ENCODE assay signal across 1 cellular context in genomic region chr6:83417880-83418663, GRCh38.
A peak's percentile ranks its signal among the peaks of the same experiment; 100 is the strongest.
TF ChIP-seq lines count a peak whose summit lies in the region.

No MANE protein-coding gene starts in this region.

TF ChIP-seq in HEK293, 187 proteins besides CTCF, POLR2A, EP300 and RAD21 (continued from another document):
- no peak for TF ChIP-seq ZSCAN18 (tag by site-specific recombination; IDR thresholded peaks at IDR 0.05)
- TF ChIP-seq ZNF37A (tag by site-specific recombination; IDR thresholded peaks at IDR 0.05): no peak
- TF ChIP-seq PRDM10 (tag by site-specific recombination; IDR thresholded peaks at IDR 0.05): no peak
- TF ChIP-seq ZNF658 (tag by site-specific recombination; IDR thresholded peaks at IDR 0.05): no peak
- no peak for TF ChIP-seq ZNF311 (tag by site-specific recombination; IDR thresholded peaks at IDR 0.05; ENCODE audit: borderline replicate concordance)
- TF ChIP-seq ZNF23 (tag by site-specific recombination; IDR thresholded peaks at IDR 0.05; ENCODE audit: borderline replicate concordance): no peak
- TF ChIP-seq ZNF404 (tag by site-specific recombination; IDR thresholded peaks at IDR 0.05): no peak
- TF ChIP-seq ZNF596 (tag by site-specific recombination; IDR thresholded peaks at IDR 0.05): no peak
- TF ChIP-seq ZNF660 (tag by site-specific recombination; IDR thresholded peaks at IDR 0.05): 0 out of 2 replicates have a peak, but pooled peaks have one; percentile 51
- TF ChIP-seq ZNF2 (tag by site-specific recombination; IDR thresholded peaks at IDR 0.05): no peak
- no peak for TF ChIP-seq ZNF433 (tag by site-specific recombination; IDR thresholded peaks at IDR 0.05; ENCODE audit: low read depth)
- no peak for TF ChIP-seq ZNF211 (tag by site-specific recombination; IDR thresholded peaks at IDR 0.05; ENCODE audit: low read depth)
- TF ChIP-seq KLF17 (tag by site-specific recombination; IDR thresholded peaks at IDR 0.05): no peak
- no peak for TF ChIP-seq ZNF692 (tag by site-specific recombination; IDR thresholded peaks at IDR 0.05)
- TF ChIP-seq ZNF544 (tag by site-specific recombination; IDR thresholded peaks at IDR 0.05): no peak
- TF ChIP-seq ZNF654 (tag by site-specific recombination; IDR thresholded peaks at IDR 0.05; ENCODE audit: low read depth): peak; percentile 70
- TF ChIP-seq ZNF837 (tag by site-specific recombination; IDR thresholded peaks at IDR 0.05): no peak
- no peak for TF ChIP-seq ZNF792 (tag by site-specific recombination; IDR thresholded peaks at IDR 0.05)
- no peak for TF ChIP-seq ZSCAN4 (tag by site-specific recombination; IDR thresholded peaks at IDR 0.05)
- no peak for TF ChIP-seq ZNF76 (tag by site-specific recombination; IDR thresholded peaks at IDR 0.05; ENCODE audit: borderline replicate concordance, low read depth)
- TF ChIP-seq ZNF629 (tag by site-specific recombination; IDR thresholded peaks at IDR 0.05): no peak
